1 cellular context compared by ENCODE assay signal in genomic region chr3:179045719-179046402, GRCh38.
TF ChIP-seq lines count a peak whose summit lies in the region.

No MANE protein-coding gene starts in this region.

TF ChIP-seq in GM12878, 131 proteins besides CTCF, POLR2A, EP300 and RAD21:
- TF ChIP-seq FOXM1 (IDR thresholded peaks at IDR 0.05; ENCODE audit: low read depth, low read length) (0 out of 2 replicates have a peak, but pooled peaks have one; percentile 30), ATF7 (IDR thresholded peaks at IDR 0.05; ENCODE audit: low read depth) (peak; percentile 45; the same call in 1 of the 2 replicates), POLR2AphosphoS5 (IDR thresholded peaks at IDR 0.05; ENCODE audit: low read length) (no peak), CBX5 (IDR thresholded peaks at IDR 0.05; ENCODE audit: low read depth) (peak; percentile 85; the same call in 1 of the 2 replicates), NFYA (IDR thresholded peaks at IDR 0.05; ENCODE audit: borderline replicate concordance, low read depth, low read length) (no peak), ETV6 (conservative IDR thresholded peaks at IDR 0.05 in 1 of 2, IDR thresholded peaks at IDR 0.05 in 1 of 2; ENCODE audit: borderline replicate concordance in 1 of 2, low read depth in 1 of 2) (no peak), SP1 (IDR thresholded peaks at IDR 0.05; ENCODE audit: low read depth, low read length) (no peak), CHD4 (IDR thresholded peaks at IDR 0.05) (no peak), BHLHE40 (IDR thresholded peaks at IDR 0.05; ENCODE audit: borderline replicate concordance in 1 of 2, low read depth in 2 of 2, low read length in 1 of 2) (peak; percentile 50 to 58; a peak in 2 of 4 replicates), LARP7 (IDR thresholded peaks at IDR 0.05) (no peak), NFXL1 (IDR thresholded peaks at IDR 0.05; ENCODE audit: borderline replicate concordance) (no peak), MTA3 (IDR thresholded peaks at IDR 0.05; ENCODE audit: borderline replicate concordance, low read length) (0 out of 2 replicates have a peak, but pooled peaks have one; percentile 44), MEF2A (IDR thresholded peaks at IDR 0.05; ENCODE audit: insufficient read depth, low read depth, low read length) (0 out of 2 replicates have a peak, but pooled peaks have one; percentile 5), EED (IDR thresholded peaks at IDR 0.05; ENCODE audit: low read depth) (no peak; the same call in 1 of the 2 replicates), SREBF2 (IDR thresholded peaks at IDR 0.05; ENCODE audit: low read length) (no peak), POU2F2 (IDR thresholded peaks at IDR 0.05; ENCODE audit: borderline replicate concordance, low read depth, low read length) (0 out of 3 replicates have a peak, but pooled peaks have one; percentile 13), MXI1 (IDR thresholded peaks at IDR 0.05; ENCODE audit: low read depth, low read length) (0 out of 2 replicates have a peak, but pooled peaks have one; percentile 32), CREM (IDR thresholded peaks at IDR 0.05; ENCODE audit: low read depth) (0 out of 2 replicates have a peak, but pooled peaks have one; percentile 17), USF1 (IDR thresholded peaks at IDR 0.05; ENCODE audit: borderline replicate concordance, extremely low read length, insufficient read depth, low read depth, low read length) (no peak), CREB1 (IDR thresholded peaks at IDR 0.05; ENCODE audit: low read depth) (no peak), EGR1 (IDR thresholded peaks at IDR 0.05; ENCODE audit: borderline replicate concordance in 1 of 2, low read depth in 2 of 2, low read length in 2 of 2) (no peak), ASH2L (IDR thresholded peaks at IDR 0.05; ENCODE audit: borderline replicate concordance, low read depth) (no peak), PAX5 (IDR thresholded peaks at IDR 0.05; ENCODE audit: borderline replicate concordance, low read depth, low read length) (peak; percentile 23; the same call in 1 of the 2 replicates), IKZF2 (IDR thresholded peaks at IDR 0.05) (peak in 1 of 2 experiments; percentile 53; a peak in 2 of 4 replicates), MYC (IDR thresholded peaks at IDR 0.05; ENCODE audit: insufficient read depth, insufficient read length, insufficient replicate concordance, low read length, severe bottlenecking) (no peak), RELB (IDR thresholded peaks at IDR 0.05; ENCODE audit: low read depth) (peak; percentile 70; the same call in 1 of the 2 replicates), NFIC (IDR thresholded peaks at IDR 0.05; ENCODE audit: low read depth, low read length) (peak; percentile 56), IRF4 (IDR thresholded peaks at IDR 0.05; ENCODE audit: low read depth, low read length) (0 out of 2 replicates have a peak, but pooled peaks have one; percentile 43), SIN3A (IDR thresholded peaks at IDR 0.05; ENCODE audit: low read depth, low read length) (no peak), SMAD1 (IDR thresholded peaks at IDR 0.05; ENCODE audit: low read depth, partially characterized antibody) (peak; percentile 21), DPF2 (IDR thresholded peaks at IDR 0.05) (no peak), NR2C1 (IDR thresholded peaks at IDR 0.05) (peak; percentile 60; the same call in 1 of the 2 replicates), NBN (IDR thresholded peaks at IDR 0.05) (peak; percentile 15; the same call in 1 of the 2 replicates), YBX1 (IDR thresholded peaks at IDR 0.05) (no peak), CUX1 (IDR thresholded peaks at IDR 0.05; ENCODE audit: insufficient replicate concordance, low read depth, low read length) (peak; percentile 61), ZBTB4 (CRISPR knock-in tag; IDR thresholded peaks at IDR 0.05) (no peak), PAX8 (IDR thresholded peaks at IDR 0.05) (no peak), HCFC1 (IDR thresholded peaks at IDR 0.05; ENCODE audit: low read length) (no peak), SRF (IDR thresholded peaks at IDR 0.05; ENCODE audit: low read depth in 2 of 2, low read length in 2 of 2) (0 out of 4 replicates have a peak, but pooled peaks of 1 of the 2 experiments have one; percentile 31), RAD51 (IDR thresholded peaks at IDR 0.05) (peak; percentile 67), ZNF687 (IDR thresholded peaks at IDR 0.05) (peak; percentile 70), SPI1 (IDR thresholded peaks at IDR 0.05; ENCODE audit: borderline replicate concordance, insufficient read depth, low read depth, low read length) (peak; percentile 72), NR2F1 (conservative IDR thresholded peaks at IDR 0.05) (peak; percentile 96), RUNX3 (IDR thresholded peaks at IDR 0.05; ENCODE audit: low read length) (peak; percentile 61), ATF2 (IDR thresholded peaks at IDR 0.05; ENCODE audit: low read length) (peak; percentile 41; the same call in 1 of the 2 replicates)
